ENCODE assay signal across 8 cellular contexts in the genomic region with DNA sequence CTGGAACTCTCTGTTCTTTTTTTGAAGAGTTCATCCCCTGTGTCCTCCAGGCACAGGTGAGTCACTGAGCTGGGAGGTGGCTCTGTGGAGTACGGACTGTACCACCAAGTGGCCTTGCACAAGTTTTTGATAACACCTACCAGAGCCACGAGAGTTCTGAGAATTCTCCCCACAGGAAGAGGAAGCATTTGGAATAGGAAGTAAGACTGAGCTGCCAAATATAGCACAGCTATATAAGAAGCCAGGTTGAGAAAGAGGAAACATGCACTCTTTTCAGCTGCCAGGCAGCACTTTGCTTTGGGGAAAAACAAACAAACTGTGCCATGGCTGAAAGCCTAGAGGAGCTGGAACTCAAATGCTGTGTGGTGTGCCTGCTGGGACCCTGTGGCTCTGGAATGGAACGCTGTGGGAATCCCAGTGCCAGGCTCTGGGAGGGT.
DNase-seq lines count a peak whose midpoint lies in the region; ATAC-seq and TF ChIP-seq lines count a peak whose summit lies in the region.

No MANE protein-coding gene starts in this region.

- no peak overlapping the region for H4K91ac ChIP-seq in mesenchymal stem cell (ENCODE audit: low read length)

- peak overlapping the region; percentile 80 for H2BK15ac ChIP-seq in mesenchymal stem cell (ENCODE audit: low read depth, poor library complexity, severe bottlenecking)

- H2BK5ac ChIP-seq in mesenchymal stem cell (ENCODE audit: low read depth, low read length, poor library complexity, severe bottlenecking): no peak overlapping the region

- peaks cover 3% of the 10 kb centered on the region for H3K36me3 Mint-ChIP-seq in central memory CD8-positive, alpha-beta T cell (ENCODE audit: insufficient read depth)

- H3K27ac Mint-ChIP-seq in central memory CD8-positive, alpha-beta T cell (ENCODE audit: low read depth): peak overlapping the region; percentile 83

- H3K79me1 ChIP-seq in mesenchymal stem cell (replicated peaks; ENCODE audit: low read length, poor library complexity, severe bottlenecking): no peaks in the 10 kb centered on the region

- intact Hi-C loops in aorta (cut with DNase I): no loop called here

- H3K4me1 Mint-ChIP-seq in central memory CD8-positive, alpha-beta T cell: peaks cover 71% of the 10 kb centered on the region

- peak overlapping the region; percentile 6 for H3K9ac ChIP-seq in mesenchymal stem cell (ENCODE audit: low read length)

- H3K27me3 ChIP-seq in Peyer's patch (no peaks in the 10 kb centered on the region), mesenchymal stem cell (ENCODE audit: control insufficient read depth in 1 of 2, insufficient read depth in 1 of 2, low read length in 2 of 2) (no peaks in the 10 kb centered on the region), aorta (ENCODE audit: control insufficient read depth in 1 of 2, insufficient read depth in 2 of 2, low read length in 1 of 2) (no peaks in the 10 kb centered on the region)

- H4K8ac ChIP-seq in mesenchymal stem cell (ENCODE audit: low read length): peak overlapping the region; percentile 70

- peak overlapping the region; percentile 43 for H3K4me3 Mint-ChIP-seq in central memory CD8-positive, alpha-beta T cell

- H3K36me3 ChIP-seq in Peyer's patch (no peaks in the 10 kb centered on the region), mesenchymal stem cell (ENCODE audit: control insufficient read depth in 1 of 2, insufficient read depth in 2 of 2, low read depth in 1 of 2, low read length in 2 of 2) (no peaks in the 10 kb centered on the region), aorta (ENCODE audit: control insufficient read depth in 1 of 2, insufficient read depth in 2 of 2, low read length in 1 of 2) (no peaks in the 10 kb centered on the region)

- H3K4me1 ChIP-seq in Peyer's patch (peaks cover 0 to 11% (median 7%) of the 10 kb centered on the region in 4 donors), mesenchymal stem cell (ENCODE audit: control insufficient read depth, insufficient read depth, low read depth, low read length) (peaks cover 6% of the 10 kb centered on the region), aorta (ENCODE audit: control insufficient read depth in 1 of 2, insufficient read depth in 2 of 2, low read length in 2 of 2) (peaks cover 0 to 1% of the 10 kb centered on the region in 2 donors)

- WGBS in mesenchymal stem cell: 41% methylated on average over 2 of the region's 3 CpGs
- WGBS in aorta, 2 donors: 6 to 9% methylated on average over 3 of the region's 3 CpGs

- no peak overlapping the region for H3K4me2 ChIP-seq in mesenchymal stem cell (ENCODE audit: low read length, poor library complexity, severe bottlenecking)

- H2AFZ ChIP-seq in mesenchymal stem cell (ENCODE audit: low read depth, low read length): no peak overlapping the region

- peak in 1 of 2 donors; percentile 26 for TF ChIP-seq POLR2A in Peyer's patch (IDR thresholded peaks at IDR 0.05)

- H3K4ac ChIP-seq in mesenchymal stem cell (ENCODE audit: low read depth in 1 of 2, low read length in 2 of 2): no peak overlapping the region

- no peaks in the 10 kb centered on the region for H3K9me3 Mint-ChIP-seq in central memory CD8-positive, alpha-beta T cell

- H3K18ac ChIP-seq in mesenchymal stem cell (ENCODE audit: low read depth in 1 of 2, low read length in 2 of 2): peak overlapping the region; percentile 51 to 57

- no peak for TF ChIP-seq CTCF in Peyer's patch (IDR thresholded peaks at IDR 0.05)

- H2AK5ac ChIP-seq in mesenchymal stem cell (ENCODE audit: low read length, severe bottlenecking): no peak overlapping the region

- DNase-seq in AML-193 (lab: John Stamatoyannopoulos, UW) (peak; percentile 99 to 100), Peyer's patch (peak in 2 of 3 donors; percentile 55 to 81), mesenchymal stem cell (peak; percentile 68), aorta (peak in 1 of 2 donors; percentile 50)
- no peak for DNase-seq in central memory CD8-positive, alpha-beta T cell (ENCODE audit: low spot score in 2 of 2)

- H3K27ac ChIP-seq in Peyer's patch (peak overlapping the region; percentile 69 to 78 (median 70)), mesenchymal stem cell (ENCODE audit: low read length, poor library complexity, severe bottlenecking) (peak overlapping the region; percentile 9), aorta (ENCODE audit: low read depth in 1 of 2, low read length in 2 of 2) (peak overlapping the region in 1 of 2 donors; percentile 15)

- no peak overlapping the region for H3K23ac ChIP-seq in mesenchymal stem cell (ENCODE audit: low read length in 2 of 2)

- H3K27me3 Mint-ChIP-seq in central memory CD8-positive, alpha-beta T cell: no peaks in the 10 kb centered on the region

- H2BK12ac ChIP-seq in mesenchymal stem cell (ENCODE audit: low read length in 2 of 2): no peak overlapping the region

- peak; percentile 56 for ATAC-seq in GM21447 (IDR thresholded peaks at IDR 0.05; ENCODE audit: unreplicated experiment)
- ATAC-seq in central memory CD8-positive, alpha-beta T cell (replicated peaks; ENCODE audit: extremely low read depth, poor library complexity, severe bottlenecking): peak; percentile 49
- ATAC-seq in aorta (ENCODE audit: low FRiP score): peak; percentile 82
- no peak for ATAC-seq in GM19397 (IDR thresholded peaks at IDR 0.05; ENCODE audit: unreplicated experiment)
- ATAC-seq in GM21528 (IDR thresholded peaks at IDR 0.05; ENCODE audit: low FRiP score, unreplicated experiment): no peak

- H3K14ac ChIP-seq in mesenchymal stem cell (ENCODE audit: low read length in 2 of 2): no peak overlapping the region

- H2BK120ac ChIP-seq in mesenchymal stem cell (ENCODE audit: low read depth, low read length): peak overlapping the region; percentile 80

- no peaks in the 10 kb centered on the region for H3K9me3 ChIP-seq in Peyer's patch
- H3K9me3 ChIP-seq in mesenchymal stem cell (ENCODE audit: control insufficient read depth, low read length): no peaks in the 10 kb centered on the region
- no peaks in the 10 kb centered on the region for H3K9me3 ChIP-seq in aorta (ENCODE audit: control insufficient read depth, low read length)

- H3K4me3 ChIP-seq in Peyer's patch (no peak overlapping the region), mesenchymal stem cell (ENCODE audit: insufficient read depth in 1 of 2, low read depth in 1 of 2, low read length in 2 of 2) (no peak overlapping the region), aorta (ENCODE audit: low read length in 2 of 2) (no peak overlapping the region)

Comparison
In these comparisons a context has a peak if more than half of its experiments do, and no peak if none do; other contexts are left out.
1. DNase-seq: peak in AML-193 (2 of 2), Peyer's patch (2 of 3) and mesenchymal stem cell (single experiment); none in central memory CD8-positive, alpha-beta T cell (0 of 2).
2. ATAC-seq: peak in GM21447 (single experiment), central memory CD8-positive, alpha-beta T cell (single experiment) and aorta (single experiment); none in GM19397 (single experiment) and GM21528 (single experiment).